23 cellular contexts compared by ENCODE assay signal in the genomic region with DNA sequence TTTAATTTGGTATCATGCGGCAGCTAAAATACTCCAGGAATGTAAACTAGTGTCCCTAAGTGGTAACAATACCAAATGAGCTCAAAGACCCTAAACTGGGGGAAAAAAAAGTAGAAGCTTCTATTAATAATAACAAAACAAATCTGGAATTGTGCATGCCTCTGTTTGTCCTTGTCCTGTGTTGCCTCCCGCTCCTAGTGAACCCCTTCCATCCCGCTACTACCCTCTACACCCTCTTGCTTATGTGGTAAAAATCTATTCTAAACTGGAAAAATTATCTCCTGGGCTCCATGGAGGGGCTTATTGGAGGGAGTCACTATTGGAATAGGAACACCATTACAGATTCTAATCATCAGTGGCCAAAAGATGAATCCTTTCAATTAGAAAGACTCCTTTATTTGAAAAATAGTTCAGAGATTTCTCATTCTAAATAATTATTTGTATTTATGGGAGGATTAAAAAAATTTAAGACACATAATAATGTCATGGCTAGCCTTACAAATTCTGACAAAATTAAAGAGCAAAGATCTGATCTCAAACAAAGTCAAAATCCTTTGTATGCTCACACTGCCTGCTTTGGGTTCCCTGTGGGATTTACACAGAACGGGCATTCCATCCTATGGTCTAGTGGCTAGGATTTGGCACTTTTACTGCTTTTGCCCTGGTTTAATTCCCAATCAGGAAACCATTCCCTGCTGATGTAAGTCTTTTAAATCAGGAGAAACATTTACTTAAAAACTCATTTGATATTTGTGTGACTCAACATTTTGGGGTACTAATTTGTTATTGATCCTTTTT.
"Had no signal": no experiment of that assay in that cellular context is flagged by ENCODE, and none has a peak within 500 bp of the region (broad histone marks: within the 10 kb centered on the region; RNA-seq: fewer than 3 reads in every experiment).

No MANE protein-coding gene starts in this region.

- H3K27ac Mint-ChIP-seq: IgD-negative memory B cell had no signal

- FAIRE-seq: K562 had no signal

- H3K9me3 ChIP-seq: SJCRH30 had no signal

- DNase-seq: Kasumi-1, MM.1S, NCI-H1105, NCI-H1417, NCI-H146, NCI-H1694 treated with DMSO at 0.1 percent for 48 hours, NCI-H2081, NCI-H2107, NCI-H2171, NCI-H345, NCI-H446 treated with DMSO at 0.1 percent for 48 hours, NCI-H510A treated with DMSO at 0.1 percent for 48 hours, NCI-H526, NCI-H82, SHP77, SJCRH30, T-helper 1 cell had no signal

- H3K4me2 ChIP-seq: KMS-11 had no signal

- H3K9ac ChIP-seq: KMS-11 had no signal

- H3K27ac ChIP-seq: RWPE1, SJCRH30 had no signal

- H3K4me3 Mint-ChIP-seq: IgD-negative memory B cell had no signal

- H3K36me3 ChIP-seq: SJCRH30 had no signal

- H3K4me3 ChIP-seq: SJCRH30 had no signal

- ATAC-seq: Panc1, SK-N-SH treated with all-trans-retinoic acid at 6 μM for 48 hours had no signal

- H3K27me3 ChIP-seq: SJCRH30 had no signal

- H3K36me3 Mint-ChIP-seq: IgD-negative memory B cell had no signal

- H3K27me3 Mint-ChIP-seq: IgD-negative memory B cell had no signal
